In the genomic region with DNA sequence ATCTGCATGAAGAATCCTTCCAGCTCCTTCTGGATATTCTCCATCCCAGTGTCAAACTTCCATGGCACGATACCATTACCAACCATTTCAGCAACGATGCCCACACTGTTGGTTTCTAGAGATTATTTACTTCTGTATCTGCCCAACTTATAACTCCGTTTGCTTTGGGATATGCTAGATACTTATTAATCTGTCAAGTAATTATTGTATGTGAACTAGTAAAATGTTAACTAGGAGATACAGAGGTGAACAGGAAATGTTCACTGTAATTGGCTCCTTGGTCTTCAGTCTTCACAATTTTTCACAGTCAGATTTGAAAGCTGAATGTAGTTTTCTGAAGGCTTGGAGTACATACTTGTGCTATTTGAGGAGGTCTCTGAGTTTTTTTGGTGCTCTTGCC, we compare ENCODE assay signal across 21 cellular contexts.
DNase-seq lines count a peak whose midpoint lies in the region; ATAC-seq, FAIRE-seq and TF ChIP-seq lines count a peak whose summit lies in the region.
"Had no signal": no experiment of that assay in that cellular context is flagged by ENCODE, and none has a peak within 500 bp of the region (broad histone marks: within the 10 kb centered on the region; RNA-seq: fewer than 3 reads in every experiment).

No MANE protein-coding gene starts in this region.

- H3K9me3 ChIP-seq in Loucy (ENCODE audit: insufficient read depth, low read depth, low read length): no peaks in the 10 kb centered on the region
- no peaks in the 10 kb centered on the region for H3K9me3 ChIP-seq in keratinocyte (ENCODE audit: control insufficient read depth, low read depth, low read length)
- no peaks in the 10 kb centered on the region for H3K9me3 ChIP-seq in CD8-positive, alpha-beta T cell (ENCODE audit: low read length)
- H3K9me3 ChIP-seq: esophagus muscularis mucosa, heart right ventricle, MG63, thyroid gland had no signal

- ATAC-seq in GM21360 (IDR thresholded peaks at IDR 0.05; ENCODE audit: unreplicated experiment) (no peak), GM18517 (IDR thresholded peaks at IDR 0.05; ENCODE audit: unreplicated experiment) (no peak)
- no peak for ATAC-seq in CD8-positive, alpha-beta T cell
- ATAC-seq: heart right ventricle had no signal

- H3K4me2 ChIP-seq in Loucy (ENCODE audit: low read depth, low read length, poor library complexity, severe bottlenecking): no peak overlapping the region
- no peak overlapping the region for H3K4me2 ChIP-seq in keratinocyte (ENCODE audit: control insufficient read depth, extremely low read depth, insufficient read depth, low read depth, low read length)
- H3K4me2 ChIP-seq: smooth muscle cell had no signal

- CTCF ChIA-PET in CD8-positive, alpha-beta T cell (lab: Charles Lee): no interaction called here

- no peaks in the 10 kb centered on the region for H3K79me2 ChIP-seq in Loucy (ENCODE audit: insufficient read depth, low read length)
- H3K79me2 ChIP-seq in keratinocyte (ENCODE audit: control insufficient read depth, insufficient read depth, low read length): no peaks in the 10 kb centered on the region
- H3K79me2 ChIP-seq: parathyroid adenoma had no signal

- H3K36me3 ChIP-seq in Loucy (ENCODE audit: insufficient read depth, low read length): no peaks in the 10 kb centered on the region
- H3K36me3 ChIP-seq in keratinocyte (ENCODE audit: control insufficient read depth in 2 of 2, extremely low read depth in 1 of 2, insufficient read depth in 2 of 2, low read length in 2 of 2): peaks cover 1 to 3% of the 10 kb centered on the region in 2 experiments
- no peaks in the 10 kb centered on the region for H3K36me3 ChIP-seq in CD8-positive, alpha-beta T cell (ENCODE audit: insufficient read depth, low read length)
- H3K36me3 ChIP-seq: brain microvascular endothelial cell, esophagus muscularis mucosa, MG63, thyroid gland had no signal

- H3K27ac Mint-ChIP-seq in CD8-positive, alpha-beta T cell: no peak overlapping the region
- H3K27ac Mint-ChIP-seq: activated naive CD4-positive, alpha-beta T cell treated with anti-CD3 and anti-CD28 coated beads, Interleukin-2, amount 10 ng/mL, durations not matched to agents 7 days and 5 days; CD4-positive, alpha-beta T cell had no signal

- H2AFZ ChIP-seq in Loucy (ENCODE audit: low read length) (peak overlapping the region; percentile 51; the same call in 1 of the 2 replicates), keratinocyte (ENCODE audit: control insufficient read depth, low read length) (no peak overlapping the region)
- H2AFZ ChIP-seq: parathyroid adenoma had no signal

- H3K9me3 Mint-ChIP-seq in CD8-positive, alpha-beta T cell: no peaks in the 10 kb centered on the region
- H3K9me3 Mint-ChIP-seq: activated naive CD4-positive, alpha-beta T cell treated with anti-CD3 and anti-CD28 coated beads, Interleukin-2, amount 10 ng/mL, durations not matched to agents 7 days and 5 days; CD4-positive, alpha-beta T cell had no signal

- peak; percentile 31 for DNase-seq in NOMO-1 treated with DMSO at 0.1 percent for 48 hours (lab: John Stamatoyannopoulos, UW; ENCODE audit: unreplicated experiment)
- DNase-seq in NOMO-1 treated with dmso at 0.1 percent for 144 hours (lab: John Stamatoyannopoulos, UW; ENCODE audit: unreplicated experiment): no peak
- no peak for DNase-seq in keratinocyte (ENCODE audit: low read depth, low spot score)
- no peak for DNase-seq in CD8-positive, alpha-beta T cell
- no peak for DNase-seq in GOT3 (lab: John Stamatoyannopoulos, UW)
- DNase-seq: activated naive CD4-positive, alpha-beta T cell treated with anti-CD3 and anti-CD28 coated beads, Interleukin-2, amount 10 ng/mL, durations not matched to agents 7 days and 5 days; brain microvascular endothelial cell; CD4-positive, alpha-beta T cell; heart right ventricle; MG63; NCI-H2081; NCI-H774; SHP77; thyroid gland had no signal

- no peaks in the 10 kb centered on the region for H3K9me1 ChIP-seq in keratinocyte (ENCODE audit: control insufficient read depth, extremely low read depth, insufficient read depth, low read length)

- POLR2A ChIA-PET in CD8-positive, alpha-beta T cell (lab: Charles Lee): no interaction called here

- dilution Hi-C loops in keratinocyte (cut with MboI; ENCODE audit: extremely low pct_ligation_motif_present, low sequenced_read_pairs): no loop called here

- no peaks in the 10 kb centered on the region for H3K27me3 Mint-ChIP-seq in CD8-positive, alpha-beta T cell (ENCODE audit: low read depth)

- H3K36me3 Mint-ChIP-seq in CD8-positive, alpha-beta T cell: no peaks in the 10 kb centered on the region
- H3K36me3 Mint-ChIP-seq: activated naive CD4-positive, alpha-beta T cell treated with anti-CD3 and anti-CD28 coated beads, Interleukin-2, amount 10 ng/mL, durations not matched to agents 7 days and 5 days had no signal

- no peaks in the 10 kb centered on the region for H3F3A ChIP-seq in Loucy (ENCODE audit: low read depth)

- H3K4me1 ChIP-seq in Loucy (ENCODE audit: insufficient read depth, low read length, poor library complexity, severe bottlenecking) (peaks cover 18% of the 10 kb centered on the region), keratinocyte (ENCODE audit: control insufficient read depth, extremely low read depth, insufficient read depth, low read length) (no peaks in the 10 kb centered on the region)
- no peaks in the 10 kb centered on the region for H3K4me1 ChIP-seq in CD8-positive, alpha-beta T cell (ENCODE audit: insufficient read depth, low read length)
- H3K4me1 ChIP-seq: parathyroid adenoma had no signal

- H3K4me3 ChIP-seq in Loucy (ENCODE audit: low read length, poor library complexity, severe bottlenecking) (no peak overlapping the region), keratinocyte (ENCODE audit: control insufficient read depth in 2 of 3, extremely low read depth in 1 of 3, insufficient read depth in 2 of 3, low read depth in 1 of 3, low read length in 3 of 3) (no peak overlapping the region)
- no peak overlapping the region for H3K4me3 ChIP-seq in CD8-positive, alpha-beta T cell (ENCODE audit: low read depth, low read length)
- H3K4me3 ChIP-seq: esophagus muscularis mucosa, heart right ventricle, MG63, smooth muscle cell, thyroid gland had no signal

- H3K4me1 Mint-ChIP-seq in CD8-positive, alpha-beta T cell (ENCODE audit: low read depth): no peaks in the 10 kb centered on the region
- H3K4me1 Mint-ChIP-seq: activated naive CD4-positive, alpha-beta T cell treated with anti-CD3 and anti-CD28 coated beads, Interleukin-2, amount 10 ng/mL, durations not matched to agents 7 days and 5 days had no signal

- intact Hi-C loops in CD8-positive, alpha-beta T cell (cut with DNase I, micrococcal nuclease): no loop called here

- H3K27me3 ChIP-seq in Loucy (ENCODE audit: insufficient read depth, low read length, poor library complexity, severe bottlenecking) (no peaks in the 10 kb centered on the region), keratinocyte (ENCODE audit: control insufficient read depth, extremely low read depth, insufficient read depth, low read length) (no peaks in the 10 kb centered on the region)
- H3K27me3 ChIP-seq in CD8-positive, alpha-beta T cell (ENCODE audit: insufficient read depth, low read length): no peaks in the 10 kb centered on the region
- H3K27me3 ChIP-seq: brain microvascular endothelial cell, esophagus muscularis mucosa, heart right ventricle, thyroid gland had no signal

- H3K27ac ChIP-seq in keratinocyte (ENCODE audit: control insufficient read depth, insufficient read depth, low read length): no peak overlapping the region
- no peak overlapping the region for H3K27ac ChIP-seq in CD8-positive, alpha-beta T cell (ENCODE audit: low read depth, low read length)
- H3K27ac ChIP-seq: brain microvascular endothelial cell, esophagus muscularis mucosa, parathyroid adenoma, thyroid gland had no signal

- H3K9ac ChIP-seq in Loucy (ENCODE audit: low read depth, low read length, poor library complexity, severe bottlenecking) (no peak overlapping the region), keratinocyte (ENCODE audit: control insufficient read depth, extremely low read depth, insufficient read depth, low read length) (no peak overlapping the region)
- H3K9ac ChIP-seq: parathyroid adenoma had no signal

- TF ChIP-seq CTCF in Loucy (conservative IDR thresholded peaks at IDR 0.05; ENCODE audit: low read length) (no peak), keratinocyte (optimal IDR thresholded peaks at IDR 0.05 in 1 of 3, IDR thresholded peaks at IDR 0.05 in 1 of 3, conservative IDR thresholded peaks at IDR 0.05 in 1 of 3; ENCODE audit: extremely low read depth in 1 of 3, insufficient read depth in 2 of 3, low read length in 3 of 3) (no peak)
- TF ChIP-seq CTCF in CD8-positive, alpha-beta T cell (IDR thresholded peaks at IDR 0.05): no peak

- H3K4me3 Mint-ChIP-seq in CD8-positive, alpha-beta T cell: no peak overlapping the region
- H3K4me3 Mint-ChIP-seq: activated naive CD4-positive, alpha-beta T cell treated with anti-CD3 and anti-CD28 coated beads, Interleukin-2, amount 10 ng/mL, durations not matched to agents 7 days and 5 days; CD4-positive, alpha-beta T cell had no signal

- H3K9me2 ChIP-seq in Loucy (replicated peaks; ENCODE audit: low read depth, low read length): no peaks in the 10 kb centered on the region

- H4K20me1 ChIP-seq in Loucy (ENCODE audit: insufficient read depth, low read length, poor library complexity, severe bottlenecking) (no peaks in the 10 kb centered on the region), keratinocyte (ENCODE audit: control insufficient read depth, extremely low read depth, insufficient read depth, low read length) (no peaks in the 10 kb centered on the region)

- peak; percentile 46 for FAIRE-seq in keratinocyte (lab: Jason Lieb, UNC)
- FAIRE-seq: A204.1 had no signal
